Comparison of ENCODE assay signal across 8 cellular contexts in genomic region chr2:144099746-144100438, GRCh38.
DNase-seq lines count a peak whose midpoint lies in the region; ATAC-seq, FAIRE-seq and TF ChIP-seq lines count a peak whose summit lies in the region.
"Had no signal": no experiment of that assay in that cellular context is flagged by ENCODE, and none has a peak within 500 bp of the region (broad histone marks: within the 10 kb centered on the region; RNA-seq: fewer than 3 reads in every experiment).

No MANE protein-coding gene starts in this region.

- TF ChIP-seq CTCF in cardiac fibroblast (IDR thresholded peaks at IDR 0.05; ENCODE audit: low read depth, low read length): peak; percentile 59
- no peak for TF ChIP-seq CTCF in pancreas (IDR thresholded peaks at IDR 0.05)

- ATAC-seq in GM18520 (IDR thresholded peaks at IDR 0.05; ENCODE audit: unreplicated experiment): peak; percentile 46
- peak; percentile 67 to 87 (median 78) for ATAC-seq in pancreas
- no peak for ATAC-seq in HG02840 (IDR thresholded peaks at IDR 0.05; ENCODE audit: low FRiP score, unreplicated experiment)
- no peak for ATAC-seq in HG03280 (IDR thresholded peaks at IDR 0.05; ENCODE audit: unreplicated experiment)
- ATAC-seq: sciatic nerve had no signal

- intact Hi-C loops in pancreas (cut with DNase I): no loop called here

- H3K27ac ChIP-seq in pancreas: no peak overlapping the region

- no peaks in the 10 kb centered on the region for H3K36me3 ChIP-seq in pancreas

- DNase-seq in HT1080 (ENCODE audit: low read depth) (peak; percentile 88), cardiac fibroblast (ENCODE audit: low read depth in 2 of 2) (peak; percentile 44 to 90), pancreas (no peak), GDM1 (lab: John Stamatoyannopoulos, UW) (no peak)

- H3K4me3 ChIP-seq in cardiac fibroblast (replicated peaks in 1 of 2; ENCODE audit: low read depth in 2 of 2, low read length in 2 of 2): no peak overlapping the region
- H3K4me3 ChIP-seq in pancreas: no peak overlapping the region

- FAIRE-seq in pancreas (lab: Jason Lieb, UNC): no peak

- WGBS in pancreas, 2 donors: 39 to 52% methylated on average over 6 of the region's 6 CpGs

- no peaks in the 10 kb centered on the region for H3K27me3 ChIP-seq in pancreas

- H3K9me3 ChIP-seq in pancreas: no peaks in the 10 kb centered on the region

- no peaks in the 10 kb centered on the region for H3K4me1 ChIP-seq in pancreas

Comparison
In these comparisons a context has a peak if more than half of its experiments do, and no peak if none do; other contexts are left out.
1. ATAC-seq: peak in GM18520 (single experiment) and pancreas (4 of 4); none in HG02840 (single experiment) and HG03280 (single experiment).
2. DNase-seq: peak in HT1080 (single experiment) and cardiac fibroblast (2 of 2); none in pancreas (0 of 6) and GDM1 (single experiment).